In genomic region chr3:114624676-114625181, GRCh38 we compare ENCODE assay signal across 9 cellular contexts.
DNase-seq lines count a peak whose midpoint lies in the region; ATAC-seq and TF ChIP-seq lines count a peak whose summit lies in the region.
"Had no signal": no experiment of that assay in that cellular context is flagged by ENCODE, and none has a peak within 500 bp of the region (broad histone marks: within the 10 kb centered on the region; RNA-seq: fewer than 3 reads in every experiment).

No MANE protein-coding gene starts in this region.

- H3K27ac ChIP-seq in right atrium auricular region (peak overlapping the region; percentile 96 to 98), rectal smooth muscle tissue (ENCODE audit: low read depth, low read length) (peak overlapping the region; percentile 99)
- no peak overlapping the region for H3K27ac ChIP-seq in CD4-positive, alpha-beta memory T cell (ENCODE audit: low read depth, low read length)

- H3K9ac ChIP-seq in rectal smooth muscle tissue (ENCODE audit: low read length) = no peak overlapping the region

- intact Hi-C loops in activated CD4-positive, alpha-beta T cell treated with anti-CD3 and anti-CD28 coated beads for 36 hours (cut with DNase I, micrococcal nuclease) = no loop called here
- intact Hi-C loops in activated CD4-positive, alpha-beta T cell treated with anti-CD3 and anti-CD28 coated beads, Interleukin-2, amount 10 ng/mL, durations not matched to agents 24 days and 14 days (cut with micrococcal nuclease) = no loop called here
- intact Hi-C loops in CD4-positive, alpha-beta memory T cell (cut with micrococcal nuclease) = no loop called here

- TF ChIP-seq CTCF in astrocyte of the cerebellum (IDR thresholded peaks at IDR 0.05; ENCODE audit: low read depth, low read length, missing control alignments) (no peak), right atrium auricular region (IDR thresholded peaks at IDR 0.05) (no peak)

- no peaks in the 10 kb centered on the region for H3K36me3 ChIP-seq in right atrium auricular region
- no peaks in the 10 kb centered on the region for H3K36me3 ChIP-seq in rectal smooth muscle tissue (ENCODE audit: control insufficient read depth, insufficient read depth, low read length)
- H3K36me3 ChIP-seq in CD4-positive, alpha-beta memory T cell (ENCODE audit: insufficient read depth, low read length) = no peaks in the 10 kb centered on the region

- in situ Hi-C loops in astrocyte of the cerebellum (cut with HindIII; ENCODE audit: low sequenced_read_pairs) = no loop called here

- H3K4me3 Mint-ChIP-seq in activated CD4-positive, alpha-beta T cell treated with anti-CD3 and anti-CD28 coated beads for 36 hours = no peak overlapping the region
- no peak overlapping the region for H3K4me3 Mint-ChIP-seq in activated CD4-positive, alpha-beta T cell treated with anti-CD3 and anti-CD28 coated beads, Interleukin-2, amount 10 ng/mL, durations not matched to agents 24 days and 14 days
- no peak overlapping the region for H3K4me3 Mint-ChIP-seq in CD4-positive, alpha-beta memory T cell
- H3K4me3 Mint-ChIP-seq: CD4-positive, CD25-positive, alpha-beta regulatory T cell had no signal

- POLR2A ChIA-PET in activated CD4-positive, alpha-beta T cell treated with anti-CD3 and anti-CD28 coated beads for 36 hours (lab: Charles Lee) = interaction anchor here (0.6 kb wide), 1 partner anchor 246 kb away, joined by 3 read pairs; no protein-coding TSS in a partner anchor
- POLR2A ChIA-PET in CD4-positive, alpha-beta memory T cell (lab: Charles Lee; ENCODE audit: partially characterized antibody) = no interaction called here

- H3K27ac Mint-ChIP-seq in activated CD4-positive, alpha-beta T cell treated with anti-CD3 and anti-CD28 coated beads for 36 hours = peak overlapping the region; percentile 59
- no peak overlapping the region for H3K27ac Mint-ChIP-seq in activated CD4-positive, alpha-beta T cell treated with anti-CD3 and anti-CD28 coated beads, Interleukin-2, amount 10 ng/mL, durations not matched to agents 24 days and 14 days
- peak overlapping the region in 1 of 7 donors; percentile 14 for H3K27ac Mint-ChIP-seq in CD4-positive, alpha-beta memory T cell

- DNase-seq in activated CD4-positive, alpha-beta T cell treated with anti-CD3 and anti-CD28 coated beads for 36 hours = peak; percentile 13
- DNase-seq in activated CD4-positive, alpha-beta T cell treated with anti-CD3 and anti-CD28 coated beads, Interleukin-2, amount 10 ng/mL, durations not matched to agents 24 days and 14 days = no peak
- DNase-seq in astrocyte of the cerebellum (ENCODE audit: low read depth) = peak; percentile 96
- DNase-seq in right atrium auricular region (ENCODE audit: low spot score) = peak; percentile 97
- DNase-seq in CD4-positive, alpha-beta memory T cell = no peak
- DNase-seq: CD4-positive, CD25-positive, alpha-beta regulatory T cell had no signal

- H3K4me1 Mint-ChIP-seq in activated CD4-positive, alpha-beta T cell treated with anti-CD3 and anti-CD28 coated beads for 36 hours = peaks cover 24% of the 10 kb centered on the region
- H3K4me1 Mint-ChIP-seq in activated CD4-positive, alpha-beta T cell treated with anti-CD3 and anti-CD28 coated beads, Interleukin-2, amount 10 ng/mL, durations not matched to agents 24 days and 14 days = no peaks in the 10 kb centered on the region
- H3K4me1 Mint-ChIP-seq in CD4-positive, alpha-beta memory T cell = peaks cover 0 to 8% (median under 1%) of the 10 kb centered on the region in 4 donors

- no peaks in the 10 kb centered on the region for H3K9me3 Mint-ChIP-seq in activated CD4-positive, alpha-beta T cell treated with anti-CD3 and anti-CD28 coated beads for 36 hours (ENCODE audit: low read depth)
- H3K9me3 Mint-ChIP-seq in activated CD4-positive, alpha-beta T cell treated with anti-CD3 and anti-CD28 coated beads, Interleukin-2, amount 10 ng/mL, durations not matched to agents 24 days and 14 days = no peaks in the 10 kb centered on the region
- H3K9me3 Mint-ChIP-seq in CD4-positive, alpha-beta memory T cell = peaks cover 0 to 2% (median 0%) of the 10 kb centered on the region in 8 donors
- H3K9me3 Mint-ChIP-seq: CD4-positive, CD25-positive, alpha-beta regulatory T cell had no signal

- CTCF ChIA-PET in activated CD4-positive, alpha-beta T cell treated with anti-CD3 and anti-CD28 coated beads for 36 hours (lab: Charles Lee) = interaction anchor here (1.2 kb wide), 1 partner anchor 48 kb away, joined by 3 read pairs; no protein-coding TSS in a partner anchor
- CTCF ChIA-PET in CD4-positive, alpha-beta memory T cell (lab: Charles Lee; ENCODE audit: partially characterized antibody) = no interaction called here

- peak overlapping the region; percentile 45 for H3K4me3 ChIP-seq in astrocyte of the cerebellum (ENCODE audit: low read depth, low read length)
- H3K4me3 ChIP-seq in right atrium auricular region = peak overlapping the region; percentile 52 to 56
- peak overlapping the region; percentile 61 for H3K4me3 ChIP-seq in rectal smooth muscle tissue (ENCODE audit: low read length)
- no peak overlapping the region for H3K4me3 ChIP-seq in CD4-positive, alpha-beta memory T cell (ENCODE audit: low read length in 2 of 2)

- no peaks in the 10 kb centered on the region for H3K27me3 Mint-ChIP-seq in activated CD4-positive, alpha-beta T cell treated with anti-CD3 and anti-CD28 coated beads for 36 hours
- H3K27me3 Mint-ChIP-seq in activated CD4-positive, alpha-beta T cell treated with anti-CD3 and anti-CD28 coated beads, Interleukin-2, amount 10 ng/mL, durations not matched to agents 24 days and 14 days = no peaks in the 10 kb centered on the region
- no peaks in the 10 kb centered on the region for H3K27me3 Mint-ChIP-seq in CD4-positive, alpha-beta memory T cell
- H3K27me3 Mint-ChIP-seq: CD4-positive, CD25-positive, alpha-beta regulatory T cell had no signal

- ATAC-seq in activated CD4-positive, alpha-beta T cell treated with anti-CD3 and anti-CD28 coated beads for 36 hours = peak; percentile 51
- ATAC-seq in HG02759 (IDR thresholded peaks at IDR 0.05; ENCODE audit: unreplicated experiment) = no peak
- ATAC-seq in GM18868 (IDR thresholded peaks at IDR 0.05; ENCODE audit: unreplicated experiment) = no peak

- no peaks in the 10 kb centered on the region for H3K9me3 ChIP-seq in right atrium auricular region
- H3K9me3 ChIP-seq in CD4-positive, alpha-beta memory T cell (ENCODE audit: control insufficient read depth in 1 of 2, low read length in 2 of 2) = no peaks in the 10 kb centered on the region

- peaks cover 9% of the 10 kb centered on the region for H3K36me3 Mint-ChIP-seq in activated CD4-positive, alpha-beta T cell treated with anti-CD3 and anti-CD28 coated beads for 36 hours (ENCODE audit: low read depth)
- H3K36me3 Mint-ChIP-seq in activated CD4-positive, alpha-beta T cell treated with anti-CD3 and anti-CD28 coated beads, Interleukin-2, amount 10 ng/mL, durations not matched to agents 24 days and 14 days (ENCODE audit: low read depth) = no peaks in the 10 kb centered on the region
- H3K36me3 Mint-ChIP-seq in CD4-positive, alpha-beta memory T cell = peaks cover 15 to 27% of the 10 kb centered on the region in 2 donors

- H3K4me1 ChIP-seq in right atrium auricular region (peaks cover 0 to 70% of the 10 kb centered on the region in 2 donors), rectal smooth muscle tissue (ENCODE audit: control insufficient read depth, insufficient read depth, low read length) (peaks cover 30% of the 10 kb centered on the region)
- no peaks in the 10 kb centered on the region for H3K4me1 ChIP-seq in CD4-positive, alpha-beta memory T cell (ENCODE audit: insufficient read depth, low read length)

- H3K27me3 ChIP-seq in right atrium auricular region (no peaks in the 10 kb centered on the region), rectal smooth muscle tissue (ENCODE audit: control insufficient read depth, insufficient read depth, low read length) (no peaks in the 10 kb centered on the region)
- H3K27me3 ChIP-seq in CD4-positive, alpha-beta memory T cell (ENCODE audit: insufficient read depth, low read length) = no peaks in the 10 kb centered on the region

Comparison
In these comparisons a context has a peak if more than half of its experiments do, and no peak if none do; other contexts are left out.
1. DNase-seq: peak in activated CD4-positive, alpha-beta T cell treated with anti-CD3 and anti-CD28 coated beads for 36 hours (single experiment), astrocyte of the cerebellum (single experiment) and right atrium auricular region (single experiment); none in activated CD4-positive, alpha-beta T cell treated with anti-CD3 and anti-CD28 coated beads, Interleukin-2, amount 10 ng/mL, durations not matched to agents 24 days and 14 days (single experiment) and CD4-positive, alpha-beta memory T cell (0 of 5).
2. H3K4me3 ChIP-seq: peak in astrocyte of the cerebellum (single experiment), right atrium auricular region (2 of 2) and rectal smooth muscle tissue (single experiment); none in CD4-positive, alpha-beta memory T cell (0 of 2).